ENCODE assay signal across 8 cellular contexts in the genomic region with DNA sequence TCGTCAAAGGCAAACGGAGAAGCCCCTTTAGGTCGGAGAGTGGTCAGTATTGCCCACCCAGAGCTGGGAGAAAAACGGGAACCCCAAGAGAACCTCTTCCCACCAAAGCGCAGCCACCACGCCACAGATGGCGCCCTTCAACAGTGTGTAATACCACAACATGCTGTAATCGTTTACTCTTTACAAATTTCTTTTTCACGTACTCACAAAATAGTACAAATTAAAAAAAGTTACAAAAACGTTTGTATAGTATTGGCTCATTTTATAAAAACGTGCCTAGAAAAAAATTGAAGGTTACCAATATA. TPM values are rescaled to one million over a fixed set of nuclear protein-coding genes. Genes with fewer than 3 reads are reported as not detected.
DNase-seq lines count a peak whose midpoint lies in the region; ATAC-seq and TF ChIP-seq lines count a peak whose summit lies in the region.

No MANE protein-coding gene starts in this region.

- no peaks in the 10 kb centered on the region for H3K36me3 ChIP-seq in iPS-18a (ENCODE audit: control insufficient read depth, low read depth, low read length)

- H3K27ac ChIP-seq in iPS-18a (ENCODE audit: low read length) (peak overlapping the region; percentile 88), skin epidermis (peak overlapping the region; percentile 94 to 100 (median 99))

- TF ChIP-seq CTCF in Calu3 (IDR thresholded peaks at IDR 0.05; ENCODE audit: unreplicated experiment), result no peak
- TF ChIP-seq CTCF in astrocyte of the cerebellum (IDR thresholded peaks at IDR 0.05; ENCODE audit: low read depth, low read length, missing control alignments), result peak; percentile 54

- no peaks in the 10 kb centered on the region for H3K9me3 ChIP-seq in iPS-18a (ENCODE audit: control insufficient read depth, low read depth, low read length)

- H3K27ac Mint-ChIP-seq in Calu3 (ENCODE audit: unreplicated experiment), result peak overlapping the region; percentile 98

- in situ Hi-C loops in astrocyte of the cerebellum (cut with HindIII; ENCODE audit: low sequenced_read_pairs), result no loop called here

- H3K4me3 Mint-ChIP-seq in Calu3 (ENCODE audit: low read depth, unreplicated experiment), result peak overlapping the region; percentile 82

- intact Hi-C loops in Calu3 (cut with micrococcal nuclease; ENCODE audit: unreplicated experiment), result loop anchor here (10.0 kb wide), 1 partner anchor 101 kb away; no protein-coding TSS in a partner anchor

- no peaks in the 10 kb centered on the region for H3K27me3 Mint-ChIP-seq in Calu3 (ENCODE audit: unreplicated experiment)

- ATAC-seq in GM19467 (IDR thresholded peaks at IDR 0.05; ENCODE audit: unreplicated experiment) (peak; percentile 11), HG03520 (IDR thresholded peaks at IDR 0.05; ENCODE audit: unreplicated experiment) (no peak)

- no peak for DNase-seq in Calu3
- peak; percentile 89 for DNase-seq in NCI-H2227 treated with DMSO at 0.1 percent for 48 hours (lab: John Stamatoyannopoulos, UW)
- DNase-seq in astrocyte of the cerebellum (ENCODE audit: low read depth), result no peak
- DNase-seq in GM19240 (ENCODE audit: insufficient read length, low spot score), result no peak

- H3K27me3 ChIP-seq in iPS-18a (ENCODE audit: control insufficient read depth, insufficient read depth, low read length), result no peaks in the 10 kb centered on the region

- peaks cover 69% of the 10 kb centered on the region for H3K36me3 Mint-ChIP-seq in Calu3 (ENCODE audit: insufficient read depth, unreplicated experiment)

- H3K4me1 Mint-ChIP-seq in Calu3 (ENCODE audit: low read depth, unreplicated experiment), result peaks cover 33% of the 10 kb centered on the region

- CTCF ChIA-PET in Calu3 (lab: Charles Lee), result interaction anchor here (1.2 to 4.2 kb wide), 4 partner anchors 18 to 100 kb away, joined by 3 to 42 read pairs (median 5); no protein-coding TSS in a partner anchor

- peak overlapping the region; percentile 95 for H3K9ac ChIP-seq in iPS-18a (ENCODE audit: low read length)

- no TSS peak for BruUV-seq in Calu3 (replicated peaks; lab: Mats Ljungman, UMichigan)

- H3K4me1 ChIP-seq in iPS-18a (ENCODE audit: control insufficient read depth, low read depth, low read length), result peaks cover 17% of the 10 kb centered on the region

- H3K4me3 ChIP-seq in astrocyte of the cerebellum (ENCODE audit: low read depth, low read length), result peak overlapping the region; percentile 81
- H3K4me3 ChIP-seq in iPS-18a (ENCODE audit: low read length), result peak overlapping the region; percentile 89
- H3K4me3 ChIP-seq in skin epidermis, result peak overlapping the region; percentile 66 to 98 (median 74)

- H3K9me3 Mint-ChIP-seq in Calu3 (ENCODE audit: low read depth, unreplicated experiment), result no peaks in the 10 kb centered on the region

RNA-seq across cellular contexts. Expression of gene NFE2L2, which starts 0.8 kb away (rescaled TPM):
- 118 and 128 TPM in 2 replicates for total RNA-seq in Calu3 (2022)

RNA-seq across cellular contexts. Expression of gene HNRNPA3, which starts 52.7 kb away (rescaled TPM):
- total RNA-seq in Calu3 (2022), result 212 and 234 TPM in 2 replicates
